In the genomic region with DNA sequence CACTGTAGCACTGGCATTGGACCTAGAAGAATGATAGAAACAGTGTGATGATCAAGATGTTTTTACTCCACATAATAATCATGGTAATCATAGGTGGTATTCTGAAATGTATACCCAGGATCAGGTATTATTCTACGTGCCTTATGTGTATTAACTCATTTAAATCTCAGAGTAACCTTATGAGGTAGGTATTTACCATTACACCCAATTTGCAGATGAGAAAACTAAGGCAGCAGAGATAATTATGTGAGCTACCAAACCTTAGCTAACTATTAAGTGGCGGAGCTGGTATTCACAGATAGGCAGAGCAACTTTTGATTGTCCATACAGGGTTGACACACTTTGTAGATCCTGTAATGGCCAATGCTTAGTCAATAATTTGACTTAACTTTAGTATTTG, we compare ENCODE assay signal across 19 cellular contexts. TPM values are rescaled to one million over a fixed set of nuclear protein-coding genes. Genes with fewer than 3 reads are reported as not detected.
A peak's percentile ranks its signal among the peaks of the same experiment; 100 is the strongest.
DNase-seq lines count a peak whose midpoint lies in the region; ATAC-seq, FAIRE-seq and TF ChIP-seq lines count a peak whose summit lies in the region.
"Had no signal": no experiment of that assay in that cellular context is flagged by ENCODE, and none has a peak within 500 bp of the region (broad histone marks: within the 10 kb centered on the region; RNA-seq: fewer than 3 reads in every experiment).

No MANE protein-coding gene starts in this region.

- no peaks in the 10 kb centered on the region for H3K9me3 ChIP-seq in T-helper 17 cell (ENCODE audit: control insufficient read depth, low read length, poor library complexity, severe bottlenecking)
- no peaks in the 10 kb centered on the region for H3K9me3 ChIP-seq in pancreas
- H3K9me3 ChIP-seq: esophagus squamous epithelium, neutrophil, right atrium auricular region, SJCRH30 had no signal

- no peak for DNase-seq in activated T-cell treated with anti-CD3 and anti-CD28 coated beads, Interleukin-2, amount 50 U/mL, for 72 hours
- DNase-seq in activated T-cell treated with anti-CD3 and anti-CD28 coated beads, Interleukin-2, amount 50 U/mL, for 1 hour = no peak
- no peak for DNase-seq in T-helper 17 cell
- no peak for DNase-seq in memory B cell (ENCODE audit: low spot score in 2 of 2)
- no peak for DNase-seq in medulla oblongata (ENCODE audit: extremely low spot score)
- DNase-seq in AG08395 (ENCODE audit: low spot score) = no peak
- DNase-seq in pancreas = no peak
- DNase-seq: activated T-cell treated with anti-CD3 and anti-CD28 coated beads for 4 hours, esophagus squamous epithelium, GM23248, KBM-7, NCI-H1048, NCI-H510A had no signal

- peaks cover 60% of the 10 kb centered on the region for H3K4me1 Mint-ChIP-seq in activated T-cell treated with anti-CD3 and anti-CD28 coated beads, Interleukin-2, amount 50 U/mL, for 72 hours (ENCODE audit: low read depth)
- peaks cover 44% of the 10 kb centered on the region for H3K4me1 Mint-ChIP-seq in T-helper 17 cell
- peaks cover 49% of the 10 kb centered on the region for H3K4me1 Mint-ChIP-seq in memory B cell

- H3K4me1 ChIP-seq in pancreas = peaks cover 17 to 24% (median 17%) of the 10 kb centered on the region in 3 donors

- no peak overlapping the region for H3K4me3 ChIP-seq in pancreas
- H3K4me3 ChIP-seq: GM23248 had no signal

- no peak for ATAC-seq in activated T-cell treated with anti-CD3 and anti-CD28 coated beads, Interleukin-2, amount 50 U/mL, for 72 hours (replicated peaks in 1 of 2)
- no peak for ATAC-seq in T-helper 17 cell
- ATAC-seq in memory B cell (ENCODE audit: low read depth) = no peak
- no peak for ATAC-seq in pancreas
- ATAC-seq in GM19328 (IDR thresholded peaks at IDR 0.05; ENCODE audit: unreplicated experiment) = no peak

- FAIRE-seq in pancreas (lab: Jason Lieb, UNC) = no peak
- FAIRE-seq: bronchial epithelial cell had no signal

- H3K27me3 ChIP-seq in pancreas = no peaks in the 10 kb centered on the region
- H3K27me3 ChIP-seq: esophagus squamous epithelium, right atrium auricular region had no signal

- WGBS in pancreas, 2 donors = 48 to 88% methylated on average over 2 of the region's 2 CpGs

- H3K27ac Mint-ChIP-seq in activated T-cell treated with anti-CD3 and anti-CD28 coated beads, Interleukin-2, amount 50 U/mL, for 72 hours = no peak overlapping the region
- H3K27ac Mint-ChIP-seq in T-helper 17 cell (peak overlapping the region; percentile 98), memory B cell (peak overlapping the region; percentile 98)
- H3K27ac Mint-ChIP-seq: activated naive CD8-positive, alpha-beta T cell had no signal

- intact Hi-C loops in pancreas (cut with DNase I) = loop anchor here in 1 of 3 donors (10.0 kb wide), 1 partner anchor 133 kb away; no protein-coding TSS in a partner anchor

- H3K9me3 Mint-ChIP-seq in activated T-cell treated with anti-CD3 and anti-CD28 coated beads, Interleukin-2, amount 50 U/mL, for 72 hours = no peaks in the 10 kb centered on the region
- H3K9me3 Mint-ChIP-seq in memory B cell = no peaks in the 10 kb centered on the region

- H3K4me3 Mint-ChIP-seq in activated T-cell treated with anti-CD3 and anti-CD28 coated beads, Interleukin-2, amount 50 U/mL, for 72 hours = peak overlapping the region; percentile 46 to 96
- peak overlapping the region; percentile 98 for H3K4me3 Mint-ChIP-seq in T-helper 17 cell
- H3K4me3 Mint-ChIP-seq in memory B cell = peak overlapping the region; percentile 98

- no peak overlapping the region for H3K27ac ChIP-seq in pancreas
- H3K27ac ChIP-seq: esophagus squamous epithelium, GM23248, SJCRH30 had no signal

- H3K36me3 ChIP-seq in pancreas = no peaks in the 10 kb centered on the region
- H3K36me3 ChIP-seq: esophagus squamous epithelium, neutrophil, right atrium auricular region, SJCRH30 had no signal

- TF ChIP-seq CTCF in pancreas (IDR thresholded peaks at IDR 0.05) = no peak

- peaks cover 11 to 12% of the 10 kb centered on the region in 2 donors for H3K36me3 Mint-ChIP-seq in activated T-cell treated with anti-CD3 and anti-CD28 coated beads, Interleukin-2, amount 50 U/mL, for 72 hours (ENCODE audit: insufficient read depth in 2 of 2)
- H3K36me3 Mint-ChIP-seq in T-helper 17 cell (ENCODE audit: low read depth) (peaks cover 10% of the 10 kb centered on the region), memory B cell (peaks cover 13% of the 10 kb centered on the region)
- H3K36me3 Mint-ChIP-seq: activated naive CD8-positive, alpha-beta T cell had no signal

- peaks cover 24% of the 10 kb centered on the region for H3K27me3 Mint-ChIP-seq in activated T-cell treated with anti-CD3 and anti-CD28 coated beads, Interleukin-2, amount 50 U/mL, for 72 hours (ENCODE audit: low read depth)
- H3K27me3 Mint-ChIP-seq in T-helper 17 cell (no peaks in the 10 kb centered on the region), memory B cell (no peaks in the 10 kb centered on the region)
- H3K27me3 Mint-ChIP-seq: activated naive CD8-positive, alpha-beta T cell had no signal

RNA-seq across cellular contexts. Expression of gene CAMK1D, which starts 2.5 kb away (rescaled TPM):
- 10 to 100 TPM; 19.9 to 25.3 TPM for total RNA-seq in activated T-cell treated with anti-CD3 and anti-CD28 coated beads, Interleukin-2, amount 50 U/mL, for 72 hours
- total RNA-seq in T-helper 17 cell (10 to 100 TPM; 31.1 to 47.3 TPM), pancreas (10 to 100 TPM; 20.2 to 30.1 (median 24.2) TPM)
- polyA plus RNA-seq in pancreas = 1 to 10 TPM; 2.9 to 6.3 TPM
